ENCODE assay signal across 4 cellular contexts in the genomic region with DNA sequence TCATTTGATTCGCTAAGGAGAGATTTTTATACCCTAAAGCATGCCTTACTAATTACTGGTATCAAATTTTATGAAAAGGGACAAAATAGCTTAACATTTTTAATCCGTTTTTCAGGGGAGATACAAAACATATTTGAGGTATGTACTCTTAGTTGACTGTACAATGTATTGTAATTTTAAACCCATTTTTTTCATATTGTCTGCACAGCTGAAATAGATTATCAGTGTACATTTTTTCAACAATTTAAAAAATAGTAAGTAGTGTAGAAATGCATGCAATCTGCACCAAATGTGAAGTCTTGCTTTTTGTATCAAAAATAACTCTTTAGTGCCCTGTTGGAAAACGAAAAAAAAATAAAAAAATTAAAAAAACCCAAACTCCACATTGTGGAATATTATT.
"Had no signal": no experiment of that assay in that cellular context is flagged by ENCODE, and none has a peak within 500 bp of the region (broad histone marks: within the 10 kb centered on the region; RNA-seq: fewer than 3 reads in every experiment).

No MANE protein-coding gene starts in this region.

- H3K4me3 Mint-ChIP-seq: GM23338, H9 had no signal

- H3K9me3 Mint-ChIP-seq: GM23338, H9 had no signal

- DNase-seq: H9, HCEC 1CT, IMR-90 had no signal

- H3K4me2 ChIP-seq: GM23338 had no signal

- ATAC-seq: GM23338 had no signal

- H3K4me3 ChIP-seq: GM23338 had no signal

- H2AFZ ChIP-seq: GM23338 had no signal

- H3K27ac Mint-ChIP-seq: GM23338 had no signal
